Comparison of ENCODE assay signal across 14 cellular contexts in the genomic region with DNA sequence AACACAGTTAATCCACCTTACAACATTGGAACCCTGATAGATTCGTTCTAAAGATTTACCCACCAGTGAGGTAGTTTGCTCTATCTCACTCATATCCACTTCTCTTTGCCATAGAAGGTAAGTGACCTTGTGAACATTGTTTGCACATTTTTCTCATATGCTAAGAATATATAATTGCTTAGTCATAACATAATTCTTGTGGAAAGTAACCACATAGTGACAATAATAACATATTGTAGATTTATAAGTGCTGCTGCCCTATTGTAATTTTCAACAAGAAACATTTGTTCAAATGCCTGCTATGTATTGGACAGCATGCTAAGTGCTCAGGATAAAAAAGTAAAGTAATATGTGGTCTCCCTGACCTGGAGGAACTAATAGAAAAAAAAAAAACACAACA.
DNase-seq lines count a peak whose midpoint lies in the region; ATAC-seq and TF ChIP-seq lines count a peak whose summit lies in the region.
"Had no signal": no experiment of that assay in that cellular context is flagged by ENCODE, and none has a peak within 500 bp of the region (broad histone marks: within the 10 kb centered on the region; RNA-seq: fewer than 3 reads in every experiment).

No MANE protein-coding gene starts in this region.

- H3K9me3 ChIP-seq in adrenal gland (replicated peaks in 1 of 3): no peaks in the 10 kb centered on the region

- ATAC-seq in GM18502 (IDR thresholded peaks at IDR 0.05; ENCODE audit: poor library complexity, unreplicated experiment) (peak; percentile 53), HG02884 (IDR thresholded peaks at IDR 0.05; ENCODE audit: unreplicated experiment) (peak; percentile 59), SK-N-SH treated with all-trans-retinoic acid at 6 μM for 48 hours (peak; percentile 87)
- ATAC-seq: naive thymus-derived CD4-positive, alpha-beta T cell had no signal

- no peak overlapping the region for H3K4me3 ChIP-seq in adrenal gland
- H3K4me3 ChIP-seq: dorsolateral prefrontal cortex had no signal

- H3K27ac ChIP-seq in adrenal gland: no peak overlapping the region

- TF ChIP-seq POLR2A in adrenal gland (IDR thresholded peaks at IDR 0.05): no peak

- intact Hi-C loops in adrenal gland (cut with DNase I): no loop called here

- TF ChIP-seq CTCF in adrenal gland (IDR thresholded peaks at IDR 0.05): no peak

- H3K27me3 ChIP-seq in adrenal gland: no peaks in the 10 kb centered on the region
- H3K27me3 ChIP-seq: dorsolateral prefrontal cortex had no signal

- H3K36me3 ChIP-seq in adrenal gland (replicated peaks in 1 of 2): no peaks in the 10 kb centered on the region

- DNase-seq in non-pigmented ciliary epithelial cell (ENCODE audit: low read depth) (peak; percentile 72), adrenal gland (no peak), NCI-H774 (lab: John Stamatoyannopoulos, UW) (no peak), GF-D8 (lab: John Stamatoyannopoulos, UW) (no peak)
- DNase-seq: activated CD4-positive, alpha-beta T cell treated with anti-CD3 and anti-CD28 coated beads, Interleukin-2, amount 10 ng/mL, durations not matched to agents 7 days and 5 days; anterior cingulate cortex; CD4-positive, alpha-beta T cell; dorsolateral prefrontal cortex; H9; naive thymus-derived CD4-positive, alpha-beta T cell; SHP77 had no signal

- WGBS in adrenal gland, 4 donors: 78 to 87% (median 85%) methylated on average over 1 of the region's 1 CpG

- no peaks in the 10 kb centered on the region for H3K4me1 ChIP-seq in adrenal gland (replicated peaks in 1 of 2)

TF ChIP-seq in SK-N-SH treated with all-trans-retinoic acid at 6 μM for 48 hours, 23 proteins besides CTCF, POLR2A, EP300 and RAD21:
- TF ChIP-seq, protein P1, sequence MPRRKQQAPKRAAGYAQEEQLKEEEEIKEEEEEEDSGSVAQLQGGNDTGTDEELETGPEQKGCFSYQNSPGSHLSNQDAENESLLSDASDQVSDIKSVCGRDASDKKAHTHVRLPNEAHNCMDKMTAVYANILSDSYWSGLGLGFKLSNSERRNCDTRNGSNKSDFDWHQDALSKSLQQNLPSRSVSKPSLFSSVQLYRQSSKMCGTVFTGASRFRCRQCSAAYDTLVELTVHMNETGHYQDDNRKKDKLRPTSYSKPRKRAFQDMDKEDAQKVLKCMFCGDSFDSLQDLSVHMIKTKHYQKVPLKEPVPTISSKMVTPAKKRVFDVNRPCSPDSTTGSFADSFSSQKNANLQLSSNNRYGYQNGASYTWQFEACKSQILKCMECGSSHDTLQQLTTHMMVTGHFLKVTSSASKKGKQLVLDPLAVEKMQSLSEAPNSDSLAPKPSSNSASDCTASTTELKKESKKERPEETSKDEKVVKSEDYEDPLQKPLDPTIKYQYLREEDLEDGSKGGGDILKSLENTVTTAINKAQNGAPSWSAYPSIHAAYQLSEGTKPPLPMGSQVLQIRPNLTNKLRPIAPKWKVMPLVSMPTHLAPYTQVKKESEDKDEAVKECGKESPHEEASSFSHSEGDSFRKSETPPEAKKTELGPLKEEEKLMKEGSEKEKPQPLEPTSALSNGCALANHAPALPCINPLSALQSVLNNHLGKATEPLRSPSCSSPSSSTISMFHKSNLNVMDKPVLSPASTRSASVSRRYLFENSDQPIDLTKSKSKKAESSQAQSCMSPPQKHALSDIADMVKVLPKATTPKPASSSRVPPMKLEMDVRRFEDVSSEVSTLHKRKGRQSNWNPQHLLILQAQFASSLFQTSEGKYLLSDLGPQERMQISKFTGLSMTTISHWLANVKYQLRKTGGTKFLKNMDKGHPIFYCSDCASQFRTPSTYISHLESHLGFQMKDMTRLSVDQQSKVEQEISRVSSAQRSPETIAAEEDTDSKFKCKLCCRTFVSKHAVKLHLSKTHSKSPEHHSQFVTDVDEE (CRISPR knock-in tag; IDR thresholded peaks at IDR 0.05): no peak
- TF ChIP-seq CSRNP3 (CRISPR knock-in tag; IDR thresholded peaks at IDR 0.05) (no peak), RARB (CRISPR knock-in tag; IDR thresholded peaks at IDR 0.05) (no peak), OSR1 (CRISPR knock-in tag; IDR thresholded peaks at IDR 0.05) (no peak), ZC3H10 (CRISPR knock-in tag; IDR thresholded peaks at IDR 0.05) (peak; percentile 68), ZNF70 (CRISPR knock-in tag; IDR thresholded peaks at IDR 0.05) (no peak), ARNTL (CRISPR knock-in tag; IDR thresholded peaks at IDR 0.05; ENCODE audit: borderline replicate concordance, low read depth) (no peak), PPARA (CRISPR knock-in tag; IDR thresholded peaks at IDR 0.05; ENCODE audit: borderline replicate concordance) (no peak), PATZ1 (CRISPR knock-in tag; IDR thresholded peaks at IDR 0.05; ENCODE audit: borderline replicate concordance) (peak; percentile 56; the same call in 1 of the 2 replicates), BACH2 (CRISPR knock-in tag; IDR thresholded peaks at IDR 0.05; ENCODE audit: borderline replicate concordance) (no peak), ZNF8 (CRISPR knock-in tag; IDR thresholded peaks at IDR 0.05) (no peak), SNAI2 (CRISPR knock-in tag; IDR thresholded peaks at IDR 0.05) (no peak), GLIS3 (CRISPR knock-in tag; IDR thresholded peaks at IDR 0.05) (no peak), ZFP3 (CRISPR knock-in tag; IDR thresholded peaks at IDR 0.05) (no peak), TCF4 (CRISPR knock-in tag; IDR thresholded peaks at IDR 0.05; ENCODE audit: borderline replicate concordance) (no peak), ZNF565 (CRISPR knock-in tag; conservative IDR thresholded peaks at IDR 0.05; ENCODE audit: low read depth) (no peak), TOX (CRISPR knock-in tag; IDR thresholded peaks at IDR 0.05; ENCODE audit: borderline replicate concordance) (peak; percentile 29; the same call in 1 of the 2 replicates), ESRRG (CRISPR knock-in tag; IDR thresholded peaks at IDR 0.05) (no peak), ISL1 (CRISPR knock-in tag; IDR thresholded peaks at IDR 0.05) (peak; percentile 93), CSDC2 (CRISPR knock-in tag; IDR thresholded peaks at IDR 0.05) (no peak), ZFP30 (CRISPR knock-in tag; IDR thresholded peaks at IDR 0.05) (no peak)
- TF ChIP-seq, protein P2, sequence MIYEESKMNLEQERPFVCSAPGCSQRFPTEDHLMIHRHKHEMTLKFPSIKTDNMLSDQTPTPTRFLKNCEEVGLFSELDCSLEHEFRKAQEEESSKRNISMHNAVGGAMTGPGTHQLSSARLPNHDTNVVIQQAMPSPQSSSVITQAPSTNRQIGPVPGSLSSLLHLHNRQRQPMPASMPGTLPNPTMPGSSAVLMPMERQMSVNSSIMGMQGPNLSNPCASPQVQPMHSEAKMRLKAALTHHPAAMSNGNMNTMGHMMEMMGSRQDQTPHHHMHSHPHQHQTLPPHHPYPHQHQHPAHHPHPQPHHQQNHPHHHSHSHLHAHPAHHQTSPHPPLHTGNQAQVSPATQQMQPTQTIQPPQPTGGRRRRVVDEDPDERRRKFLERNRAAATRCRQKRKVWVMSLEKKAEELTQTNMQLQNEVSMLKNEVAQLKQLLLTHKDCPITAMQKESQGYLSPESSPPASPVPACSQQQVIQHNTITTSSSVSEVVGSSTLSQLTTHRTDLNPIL (CRISPR knock-in tag; IDR thresholded peaks at IDR 0.05; ENCODE audit: low read depth): no peak
- TF ChIP-seq, protein P3, sequence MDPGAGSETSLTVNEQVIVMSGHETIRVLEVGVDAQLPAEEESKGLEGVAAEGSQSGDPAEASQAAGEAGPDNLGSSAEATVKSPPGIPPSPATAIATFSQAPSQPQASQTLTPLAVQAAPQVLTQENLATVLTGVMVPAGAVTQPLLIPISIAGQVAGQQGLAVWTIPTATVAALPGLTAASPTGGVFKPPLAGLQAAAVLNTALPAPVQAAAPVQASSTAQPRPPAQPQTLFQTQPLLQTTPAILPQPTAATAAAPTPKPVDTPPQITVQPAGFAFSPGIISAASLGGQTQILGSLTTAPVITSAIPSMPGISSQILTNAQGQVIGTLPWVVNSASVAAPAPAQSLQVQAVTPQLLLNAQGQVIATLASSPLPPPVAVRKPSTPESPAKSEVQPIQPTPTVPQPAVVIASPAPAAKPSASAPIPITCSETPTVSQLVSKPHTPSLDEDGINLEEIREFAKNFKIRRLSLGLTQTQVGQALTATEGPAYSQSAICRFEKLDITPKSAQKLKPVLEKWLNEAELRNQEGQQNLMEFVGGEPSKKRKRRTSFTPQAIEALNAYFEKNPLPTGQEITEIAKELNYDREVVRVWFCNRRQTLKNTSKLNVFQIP (CRISPR knock-in tag; IDR thresholded peaks at IDR 0.05; ENCODE audit: borderline replicate concordance, low read depth): no peak
